In the genomic region with DNA sequence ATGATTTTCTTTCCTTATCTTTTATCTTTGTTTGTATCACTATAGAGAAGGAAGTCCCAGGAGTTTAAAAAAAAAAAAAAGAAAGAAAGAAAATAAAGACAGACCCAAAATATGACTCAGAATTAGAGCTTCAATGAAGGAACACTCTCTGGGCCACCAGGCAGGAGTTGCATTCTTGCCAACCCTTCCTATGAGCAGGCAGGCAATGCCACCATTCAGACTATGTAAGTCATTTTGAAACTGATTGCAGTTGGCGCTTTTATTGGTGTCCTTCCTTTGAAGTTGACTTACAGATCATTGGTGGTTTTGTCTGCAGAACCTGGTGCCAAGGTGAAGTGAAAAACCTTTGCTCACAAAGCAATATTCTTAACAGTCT, we compare ENCODE assay signal across 13 cellular contexts. TPM values are rescaled to one million over a fixed set of nuclear protein-coding genes. Genes with fewer than 3 reads are reported as not detected.
DNase-seq lines count a peak whose midpoint lies in the region; ATAC-seq lines count a peak whose summit lies in the region.
"Had no signal": no experiment of that assay in that cellular context is flagged by ENCODE, and none has a peak within 500 bp of the region (broad histone marks: within the 10 kb centered on the region; RNA-seq: fewer than 3 reads in every experiment).

No MANE protein-coding gene starts in this region.

- in situ Hi-C loops in KBM-7 (cut with MboI; ENCODE audit: low pct_unique_long_range_greater_than_20kb, low sequenced_read_pairs), result no loop called here

- ATAC-seq in GM18867 (IDR thresholded peaks at IDR 0.05; ENCODE audit: unreplicated experiment), result peak; percentile 48
- peak; percentile 46 for ATAC-seq in activated naive CD8-positive, alpha-beta T cell treated with anti-CD3 and anti-CD28 coated beads, Interleukin-2, amount 10 ng/mL, durations not matched to agents 7 days and 5 days (ENCODE audit: low read depth)

- H3K27me3 Mint-ChIP-seq in activated naive CD8-positive, alpha-beta T cell treated with anti-CD3 and anti-CD28 coated beads, Interleukin-2, amount 10 ng/mL, durations not matched to agents 7 days and 5 days, result no peaks in the 10 kb centered on the region

- no peaks in the 10 kb centered on the region for H3K27me3 ChIP-seq in ACC112 (ENCODE audit: insufficient read depth, low read length)
- H3K27me3 ChIP-seq: BLaER1 treated with 17β-estradiol and CSF1 and Interleukin-3, amounts not matched to agents 10 nM and 100 nM; thyroid gland had no signal

- POLR2A ChIA-PET in activated naive CD8-positive, alpha-beta T cell treated with anti-CD3 and anti-CD28 coated beads, Interleukin-2, amount 10 ng/mL, durations not matched to agents 7 days and 5 days (lab: Charles Lee), result no interaction called here

- no peaks in the 10 kb centered on the region for H3K36me3 ChIP-seq in ACC112 (ENCODE audit: insufficient read depth, low read length)
- H3K36me3 ChIP-seq: BLaER1 treated with 17β-estradiol and CSF1 and Interleukin-3, amounts not matched to agents 10 nM and 100 nM; thyroid gland had no signal

- no peaks in the 10 kb centered on the region for H3K79me2 ChIP-seq in ACC112 (ENCODE audit: control insufficient read depth, insufficient read depth, low read length, unreplicated experiment)

- peaks cover 26% of the 10 kb centered on the region for H3K4me1 Mint-ChIP-seq in activated naive CD8-positive, alpha-beta T cell treated with anti-CD3 and anti-CD28 coated beads, Interleukin-2, amount 10 ng/mL, durations not matched to agents 7 days and 5 days

- no peaks in the 10 kb centered on the region for H3K9me3 Mint-ChIP-seq in activated naive CD8-positive, alpha-beta T cell treated with anti-CD3 and anti-CD28 coated beads, Interleukin-2, amount 10 ng/mL, durations not matched to agents 7 days and 5 days

- DNase-seq in KBM-7 (peak; percentile 50), cortex of kidney (lab: John Stamatoyannopoulos, UW) (no peak), NCI-H2081 treated with DMSO at 0.1 percent for 48 hours (lab: John Stamatoyannopoulos, UW) (no peak), hypothalamus (lab: John Stamatoyannopoulos, UW) (no peak), medulla oblongata (ENCODE audit: extremely low spot score) (no peak)
- no peak for DNase-seq in activated naive CD8-positive, alpha-beta T cell treated with anti-CD3 and anti-CD28 coated beads, Interleukin-2, amount 10 ng/mL, durations not matched to agents 7 days and 5 days
- DNase-seq: activated CD8-positive, alpha-beta memory T cell treated with anti-CD3 and anti-CD28 coated beads, Interleukin-2, amount 50 U/mL, for 4 hours; effector CD4-positive, alpha-beta T cell; NCI-H1436; thyroid gland had no signal

- no peak overlapping the region for H3K4me3 ChIP-seq in ACC112 (ENCODE audit: low read depth, low read length)
- H3K4me3 ChIP-seq: BLaER1 treated with 17β-estradiol and CSF1 and Interleukin-3, amounts not matched to agents 10 nM and 100 nM; thyroid gland had no signal

- peaks cover 11% of the 10 kb centered on the region for H3K4me1 ChIP-seq in ACC112 (ENCODE audit: control insufficient read depth, insufficient read depth, low read length, unreplicated experiment)
- H3K4me1 ChIP-seq: thyroid gland had no signal

- peak overlapping the region; percentile 66 for H2AFZ ChIP-seq in ACC112 (ENCODE audit: low read length, unreplicated experiment)

- peaks cover 2% of the 10 kb centered on the region for H3K36me3 Mint-ChIP-seq in activated naive CD8-positive, alpha-beta T cell treated with anti-CD3 and anti-CD28 coated beads, Interleukin-2, amount 10 ng/mL, durations not matched to agents 7 days and 5 days

- peak overlapping the region; percentile 37; the same call in 1 of the 2 replicates for H3K27ac ChIP-seq in ACC112 (ENCODE audit: low read depth, low read length)
- H3K27ac ChIP-seq: thyroid gland had no signal

- H3K4me3 Mint-ChIP-seq in activated naive CD8-positive, alpha-beta T cell treated with anti-CD3 and anti-CD28 coated beads, Interleukin-2, amount 10 ng/mL, durations not matched to agents 7 days and 5 days, result no peak overlapping the region

- H3K27ac Mint-ChIP-seq in activated naive CD8-positive, alpha-beta T cell treated with anti-CD3 and anti-CD28 coated beads, Interleukin-2, amount 10 ng/mL, durations not matched to agents 7 days and 5 days, result no peak overlapping the region

RNA-seq across cellular contexts. Expression of gene MYB, which starts 50.3 kb away (rescaled TPM):
- 1 to 10 TPM; 8.4 to 8.8 TPM for total RNA-seq in activated naive CD8-positive, alpha-beta T cell treated with anti-CD3 and anti-CD28 coated beads, Interleukin-2, amount 10 ng/mL, durations not matched to agents 7 days and 5 days
